ENCODE assay signal across 1 cellular context in genomic region chr1:206900149-206900548, GRCh38.
TF ChIP-seq lines count a peak whose summit lies in the region.

No MANE protein-coding gene starts in this region.

TF ChIP-seq in IMR-90, 13 proteins besides CTCF, POLR2A, EP300 and RAD21:
- TF ChIP-seq FOS (IDR thresholded peaks at IDR 0.05; ENCODE audit: low read depth, low read length) (no peak), RCOR1 (IDR thresholded peaks at IDR 0.05; ENCODE audit: insufficient replicate concordance, low read length) (no peak), CEBPB (IDR thresholded peaks at IDR 0.05; ENCODE audit: low read depth, low read length) (no peak), USF2 (IDR thresholded peaks at IDR 0.05; ENCODE audit: low read depth, low read length) (no peak), MAFK (IDR thresholded peaks at IDR 0.05; ENCODE audit: low read depth, low read length) (no peak), NFE2L2 (IDR thresholded peaks at IDR 0.05; ENCODE audit: low read depth, low read length) (no peak), MXI1 (IDR thresholded peaks at IDR 0.05; ENCODE audit: borderline replicate concordance, low read depth, low read length) (no peak), BHLHE40 (IDR thresholded peaks at IDR 0.05; ENCODE audit: low read depth, low read length) (no peak), ELK1 (IDR thresholded peaks at IDR 0.05; ENCODE audit: borderline replicate concordance, low read depth, low read length) (no peak), MAZ (IDR thresholded peaks at IDR 0.05; ENCODE audit: borderline replicate concordance, low read depth, low read length) (no peak), CHD1 (IDR thresholded peaks at IDR 0.05; ENCODE audit: low read depth, low read length) (no peak), SMC3 (IDR thresholded peaks at IDR 0.05; ENCODE audit: low read depth, low read length) (no peak), RFX5 (IDR thresholded peaks at IDR 0.05; ENCODE audit: low read depth, low read length) (no peak)
